2 cellular contexts compared by ENCODE assay signal in genomic region chr4:120066182-120066524, GRCh38.
TF ChIP-seq lines count a peak whose summit lies in the region.

No MANE protein-coding gene starts in this region.

TF ChIP-seq in A549, 52 proteins besides CTCF, POLR2A, EP300 and RAD21 (continued from another document):
- no peak for TF ChIP-seq BCL3 (IDR thresholded peaks at IDR 0.05)
TF ChIP-seq in A549: peak in this region for 0.

TF ChIP-seq in IMR-90, 13 proteins besides CTCF, POLR2A, EP300 and RAD21 (continued from another document):
- TF ChIP-seq USF2 (IDR thresholded peaks at IDR 0.05; ENCODE audit: low read depth, low read length) (no peak), RFX5 (IDR thresholded peaks at IDR 0.05; ENCODE audit: low read depth, low read length) (no peak), ELK1 (IDR thresholded peaks at IDR 0.05; ENCODE audit: borderline replicate concordance, low read depth, low read length) (no peak), MAFK (IDR thresholded peaks at IDR 0.05; ENCODE audit: low read depth, low read length) (no peak), SMC3 (IDR thresholded peaks at IDR 0.05; ENCODE audit: low read depth, low read length) (no peak)
